Comparison of ENCODE assay signal across 8 cellular contexts in genomic region chr7:134432296-134433152, GRCh38.
A peak's percentile ranks its signal among the peaks of the same experiment; 100 is the strongest.
DNase-seq lines count a peak whose midpoint lies in the region; ATAC-seq and TF ChIP-seq lines count a peak whose summit lies in the region.

No MANE protein-coding gene starts in this region.

- ATAC-seq in GM18498 (IDR thresholded peaks at IDR 0.05; ENCODE audit: unreplicated experiment): peak; percentile 94
- ATAC-seq in HG02885 (IDR thresholded peaks at IDR 0.05; ENCODE audit: poor library complexity, unreplicated experiment): peak; percentile 94

- H3K4me3 ChIP-seq in astrocyte of the spinal cord (ENCODE audit: low read depth, low read length) (peak overlapping the region; percentile 41), retinal pigment epithelial cell (ENCODE audit: low read length) (peak overlapping the region; percentile 45)

- in situ Hi-C loops in astrocyte of the spinal cord (cut with HindIII; ENCODE audit: low sequenced_read_pairs): no loop called here

- TF ChIP-seq CTCF in astrocyte of the spinal cord (IDR thresholded peaks at IDR 0.05; ENCODE audit: low read depth, low read length) (peak; percentile 55), retinal pigment epithelial cell (conservative IDR thresholded peaks at IDR 0.05; ENCODE audit: low read depth, low read length) (peak; percentile 57)

- DNase-seq in NCI-H1694 (lab: John Stamatoyannopoulos, UW): peak; percentile 91
- DNase-seq in T1000 (lab: John Stamatoyannopoulos, UW): peak; percentile 73
- DNase-seq in astrocyte of the spinal cord (ENCODE audit: low read depth, low spot score): peak; percentile 90
- DNase-seq in hypothalamus (lab: John Stamatoyannopoulos, UW): peak; percentile 22 to 90 (median 66)
- DNase-seq in retinal pigment epithelial cell (ENCODE audit: low read depth): peak; percentile 65
- no peak for DNase-seq in cortex of kidney (lab: John Stamatoyannopoulos, UW)
